In genomic region chr22:39684702-39685281, GRCh38 we compare ENCODE assay signal across 1 cellular context.
TF ChIP-seq lines count a peak whose summit lies in the region.

No MANE protein-coding gene starts in this region.

TF ChIP-seq in WTC11, 78 proteins besides CTCF, POLR2A, EP300 and RAD21 (continued from another document):
- TF ChIP-seq FOXP4 (CRISPR knock-in tag; IDR thresholded peaks at IDR 0.05) (no peak), ZNF138 (CRISPR knock-in tag; conservative IDR thresholded peaks at IDR 0.05) (no peak), AFF4 (CRISPR knock-in tag; IDR thresholded peaks at IDR 0.05; ENCODE audit: borderline replicate concordance) (no peak), CBFB (CRISPR knock-in tag; IDR thresholded peaks at IDR 0.05; ENCODE audit: low read depth) (no peak), ZBTB43 (CRISPR knock-in tag; IDR thresholded peaks at IDR 0.05) (no peak), OVOL2 (CRISPR knock-in tag; IDR thresholded peaks at IDR 0.05; ENCODE audit: borderline replicate concordance) (no peak), ATF1 (CRISPR knock-in tag; IDR thresholded peaks at IDR 0.05) (no peak), ZMAT4 (CRISPR knock-in tag; IDR thresholded peaks at IDR 0.05) (no peak), ZNF232 (CRISPR knock-in tag; IDR thresholded peaks at IDR 0.05) (no peak), TEAD1 (CRISPR knock-in tag; IDR thresholded peaks at IDR 0.05) (no peak)
